In genomic region chr6:127737009-127737486, GRCh38 we compare ENCODE assay signal across 8 cellular contexts.
DNase-seq lines count a peak whose midpoint lies in the region; ATAC-seq and TF ChIP-seq lines count a peak whose summit lies in the region.

No MANE protein-coding gene starts in this region.

- H3K4me2 ChIP-seq in HCT116 (ENCODE audit: low read length) (no peak overlapping the region), OCI-LY7 (ENCODE audit: low read length) (no peak overlapping the region)

- peaks cover 50% of the 10 kb centered on the region for H3K4me1 Mint-ChIP-seq in activated naive CD8-positive, alpha-beta T cell treated with anti-CD3 and anti-CD28 coated beads, Interleukin-2, amount 50 U/mL, for 24 hours

- H2AFZ ChIP-seq in HCT116 (ENCODE audit: low read depth, low read length, poor library complexity, severe bottlenecking), result peak overlapping the region; percentile 29
- no peak overlapping the region for H2AFZ ChIP-seq in OCI-LY7 (ENCODE audit: low read length)

- POLR2A ChIA-PET in HCT116 (lab: Charles Lee), result interaction anchor here (0.7 kb wide), 1 partner anchor 784 kb away, joined by 4 read pairs; the partner anchor contains the start of gene PTPRK
- POLR2A ChIA-PET in OCI-LY7 (lab: Charles Lee), result interaction anchor here (1.2 kb wide), 1 partner anchor 17 kb away, joined by 3 read pairs; no protein-coding TSS in a partner anchor

- H4K20me1 ChIP-seq in HCT116 (ENCODE audit: insufficient read depth) (no peaks in the 10 kb centered on the region), OCI-LY7 (ENCODE audit: insufficient read depth, low read length) (no peaks in the 10 kb centered on the region)

- RAD21 ChIA-PET in HCT116 (lab: Charles Lee; ENCODE audit: low non-redundant PET in 1 of 2, low total read pairs in 2 of 2, uncharacterized antibody in 2 of 2, unreplicated experiment in 2 of 2), result interaction anchor here in 1 of 2 experiments (1.3 to 1.4 kb wide), 2 partner anchors 118 to 994 kb away, joined by 4 to 7 read pairs; no protein-coding TSS in a partner anchor

- TF ChIP-seq CTCF in HCT116 (IDR thresholded peaks at IDR 0.05 in 2 of 3, conservative IDR thresholded peaks at IDR 0.05 in 1 of 3; ENCODE audit: borderline replicate concordance in 1 of 3, insufficient read depth in 1 of 3, low read depth in 2 of 3, low read length in 2 of 3) (peak; percentile 47 to 76 (median 67); a peak in 5 of 6 replicates), LNCAP (IDR thresholded peaks at IDR 0.05) (peak; percentile 74), OCI-LY7 (conservative IDR thresholded peaks at IDR 0.05; ENCODE audit: low read length) (peak; percentile 85), heart right ventricle (IDR thresholded peaks at IDR 0.05) (peak in 8 of 9 donors; percentile 35 to 76 (median 70)), gastrocnemius medialis (IDR thresholded peaks at IDR 0.05 in 4 of 5, conservative IDR thresholded peaks at IDR 0.05 in 1 of 5) (peak; percentile 27 to 64 (median 41))

- ATAC-seq in HCT116 (peak; percentile 99), heart right ventricle (peak; percentile 58 to 76 (median 67)), gastrocnemius medialis (peak; percentile 74 to 83)
- ATAC-seq in activated naive CD8-positive, alpha-beta T cell treated with anti-CD3 and anti-CD28 coated beads, Interleukin-2, amount 50 U/mL, for 24 hours, result peak; percentile 76

- H3K4me3 Mint-ChIP-seq in activated naive CD8-positive, alpha-beta T cell treated with anti-CD3 and anti-CD28 coated beads, Interleukin-2, amount 50 U/mL, for 24 hours, result no peak overlapping the region

- H3K36me3 Mint-ChIP-seq in activated naive CD8-positive, alpha-beta T cell treated with anti-CD3 and anti-CD28 coated beads, Interleukin-2, amount 50 U/mL, for 24 hours (ENCODE audit: low read depth), result peaks cover 10% of the 10 kb centered on the region

- CTCF ChIA-PET in HCT116 (lab: Charles Lee), result interaction anchor here (0.9 to 1.7 kb wide), 12 partner anchors 9 to 1634 kb away, joined by 3 to 21 read pairs (median 4); partner anchors contain the start of gene PTPRK
- CTCF ChIA-PET in OCI-LY7 (lab: Charles Lee; ENCODE audit: unreplicated experiment), result no interaction called here

- peak in 5 of 6 experiments; percentile 1 to 73 (median 49) for DNase-seq in stimulated activated naive CD4-positive, alpha-beta T cell (lab: John Stamatoyannopoulos, UW)
- no peak for DNase-seq in stimulated activated naive CD4-positive, alpha-beta T cell treated with Interleukin-2 at 50 U/mL for 16 hours (lab: John Stamatoyannopoulos, UW)
- peak; percentile 74 for DNase-seq in HCT116 (ENCODE audit: low read depth, low spot score)
- peak; percentile 53 for DNase-seq in OCI-LY7 (ENCODE audit: low spot score)
- DNase-seq in activated naive CD8-positive, alpha-beta T cell treated with anti-CD3 and anti-CD28 coated beads, Interleukin-2, amount 50 U/mL, for 24 hours, result peak; percentile 16
- peak in 1 of 2 donors; percentile 41 for DNase-seq in heart right ventricle
- DNase-seq in gastrocnemius medialis, result peak; percentile 2 to 17

- no peak overlapping the region for H3K27ac Mint-ChIP-seq in activated naive CD8-positive, alpha-beta T cell treated with anti-CD3 and anti-CD28 coated beads, Interleukin-2, amount 50 U/mL, for 24 hours

- H3K9me3 ChIP-seq in HCT116 (ENCODE audit: control insufficient read depth in 1 of 2, insufficient read depth in 1 of 2, low read depth in 1 of 2, low read length in 2 of 2), result no peaks in the 10 kb centered on the region
- H3K9me3 ChIP-seq in OCI-LY7 (ENCODE audit: low read length), result no peaks in the 10 kb centered on the region
- H3K9me3 ChIP-seq in heart right ventricle, result no peaks in the 10 kb centered on the region
- H3K9me3 ChIP-seq in gastrocnemius medialis, result no peaks in the 10 kb centered on the region

- no TSS peak for BruUV-seq in HCT116 (replicated peaks; lab: Mats Ljungman, UMichigan)
- no TSS peak for BruUV-seq in OCI-LY7 (replicated peaks; lab: Mats Ljungman, UMichigan)

- no peaks in the 10 kb centered on the region for H3K4me1 ChIP-seq in HCT116 (ENCODE audit: control insufficient read depth in 1 of 2, insufficient read depth in 2 of 2, low read length in 2 of 2)
- peaks cover 4% of the 10 kb centered on the region for H3K4me1 ChIP-seq in OCI-LY7 (ENCODE audit: insufficient read depth, low read length, poor library complexity, severe bottlenecking)
- H3K4me1 ChIP-seq in heart right ventricle, result no peaks in the 10 kb centered on the region
- H3K4me1 ChIP-seq in gastrocnemius medialis, result no peaks in the 10 kb centered on the region

- no peaks in the 10 kb centered on the region for H3K9me3 Mint-ChIP-seq in activated naive CD8-positive, alpha-beta T cell treated with anti-CD3 and anti-CD28 coated beads, Interleukin-2, amount 50 U/mL, for 24 hours

- intact Hi-C loops in HCT116 (cut with micrococcal nuclease) (loop anchor here (1.0 to 10.0 kb wide), 4 partner anchors 784 to 1838 kb away; partner anchors contain the start of gene PTPRK), OCI-LY7 (cut with micrococcal nuclease; ENCODE audit: unreplicated experiment) (loop anchor here (5.0 kb wide), 2 partner anchors 590 to 995 kb away; no protein-coding TSS in a partner anchor), heart right ventricle (cut with DNase I) (loop anchor here in 8 of 10 donors (2.0 to 10.0 kb wide), 5 partner anchors 988 to 1518 kb away; no protein-coding TSS in a partner anchor), gastrocnemius medialis (cut with DNase I; ENCODE audit: low total_unique reads) (loop anchor here (2.0 kb wide), 1 partner anchor 994 kb away; no protein-coding TSS in a partner anchor)

- no peak overlapping the region for H3K9ac ChIP-seq in HCT116 (ENCODE audit: low read length)

- H3K4me3 ChIP-seq in HCT116 (replicated peaks in 1 of 2; ENCODE audit: low read depth in 1 of 2, low read length in 2 of 2) (no peak overlapping the region), OCI-LY7 (ENCODE audit: low read depth, low read length, poor library complexity, severe bottlenecking) (no peak overlapping the region), heart right ventricle (no peak overlapping the region), gastrocnemius medialis (no peak overlapping the region)

- TF ChIP-seq RAD21 in HCT116 (IDR thresholded peaks at IDR 0.05; ENCODE audit: low read depth), result peak; percentile 93

- H3K79me2 ChIP-seq in HCT116 (ENCODE audit: insufficient read depth, low read length) (no peaks in the 10 kb centered on the region), OCI-LY7 (ENCODE audit: insufficient read depth, low read depth, low read length) (no peaks in the 10 kb centered on the region)

- in situ Hi-C loops in gastrocnemius medialis (cut with MboI; ENCODE audit: low sequenced_read_pairs in 4 of 4), result loop anchor here in 2 of 4 donors (25.0 kb wide), 2 partner anchors 600 to 1500 kb away; no protein-coding TSS in a partner anchor

- no peaks in the 10 kb centered on the region for H3K27me3 ChIP-seq in HCT116 (ENCODE audit: insufficient read depth, low read length)
- H3K27me3 ChIP-seq in heart right ventricle, result no peaks in the 10 kb centered on the region
- no peaks in the 10 kb centered on the region for H3K27me3 ChIP-seq in gastrocnemius medialis

- H3K36me3 ChIP-seq in HCT116 (ENCODE audit: control insufficient read depth in 1 of 2, insufficient read depth in 2 of 2, low read length in 2 of 2) (no peaks in the 10 kb centered on the region), OCI-LY7 (ENCODE audit: insufficient read depth, low read length) (no peaks in the 10 kb centered on the region), heart right ventricle (no peaks in the 10 kb centered on the region), gastrocnemius medialis (no peaks in the 10 kb centered on the region)

- H3K9me2 ChIP-seq in HCT116 (ENCODE audit: insufficient read depth) (no peaks in the 10 kb centered on the region), OCI-LY7 (ENCODE audit: insufficient read depth, low read length) (no peaks in the 10 kb centered on the region)

- H3K27ac ChIP-seq in HCT116 (ENCODE audit: low read depth, low read length) (no peak overlapping the region), OCI-LY7 (ENCODE audit: low read depth, low read length, poor library complexity, severe bottlenecking) (no peak overlapping the region), heart right ventricle (no peak overlapping the region), gastrocnemius medialis (no peak overlapping the region)

- TF ChIP-seq POLR2A in HCT116 (IDR thresholded peaks at IDR 0.05; ENCODE audit: borderline replicate concordance, extremely low read depth, insufficient read depth, insufficient read length) (no peak), gastrocnemius medialis (IDR thresholded peaks at IDR 0.05) (no peak)

- H3K27me3 Mint-ChIP-seq in activated naive CD8-positive, alpha-beta T cell treated with anti-CD3 and anti-CD28 coated beads, Interleukin-2, amount 50 U/mL, for 24 hours, result no peaks in the 10 kb centered on the region

TF ChIP-seq in HCT116, 20 proteins besides CTCF, POLR2A, EP300 and RAD21 (continues in another document):
- TF ChIP-seq CEBPB (IDR thresholded peaks at IDR 0.05; ENCODE audit: low read depth) (no peak), SP1 (IDR thresholded peaks at IDR 0.05; ENCODE audit: low read depth) (no peak), EZH2phosphoT487 (IDR thresholded peaks at IDR 0.05; ENCODE audit: borderline replicate concordance) (no peak), ZFX (IDR thresholded peaks at IDR 0.05) (no peak), CBX3 (IDR thresholded peaks at IDR 0.05; ENCODE audit: low read depth) (no peak), ZNF274 (IDR thresholded peaks at IDR 0.05; ENCODE audit: low read depth, low read length) (no peak), TCF7L2 (IDR thresholded peaks at IDR 0.05; ENCODE audit: borderline replicate concordance, extremely low read depth, insufficient read depth, insufficient read length) (no peak), JUND (IDR thresholded peaks at IDR 0.05) (no peak), EZH2 (IDR thresholded peaks at IDR 0.05) (no peak), ZBTB33 (IDR thresholded peaks at IDR 0.05; ENCODE audit: extremely low read depth, insufficient replicate concordance, low read length) (no peak)
